ENCODE assay signal across 9 cellular contexts in the genomic region with DNA sequence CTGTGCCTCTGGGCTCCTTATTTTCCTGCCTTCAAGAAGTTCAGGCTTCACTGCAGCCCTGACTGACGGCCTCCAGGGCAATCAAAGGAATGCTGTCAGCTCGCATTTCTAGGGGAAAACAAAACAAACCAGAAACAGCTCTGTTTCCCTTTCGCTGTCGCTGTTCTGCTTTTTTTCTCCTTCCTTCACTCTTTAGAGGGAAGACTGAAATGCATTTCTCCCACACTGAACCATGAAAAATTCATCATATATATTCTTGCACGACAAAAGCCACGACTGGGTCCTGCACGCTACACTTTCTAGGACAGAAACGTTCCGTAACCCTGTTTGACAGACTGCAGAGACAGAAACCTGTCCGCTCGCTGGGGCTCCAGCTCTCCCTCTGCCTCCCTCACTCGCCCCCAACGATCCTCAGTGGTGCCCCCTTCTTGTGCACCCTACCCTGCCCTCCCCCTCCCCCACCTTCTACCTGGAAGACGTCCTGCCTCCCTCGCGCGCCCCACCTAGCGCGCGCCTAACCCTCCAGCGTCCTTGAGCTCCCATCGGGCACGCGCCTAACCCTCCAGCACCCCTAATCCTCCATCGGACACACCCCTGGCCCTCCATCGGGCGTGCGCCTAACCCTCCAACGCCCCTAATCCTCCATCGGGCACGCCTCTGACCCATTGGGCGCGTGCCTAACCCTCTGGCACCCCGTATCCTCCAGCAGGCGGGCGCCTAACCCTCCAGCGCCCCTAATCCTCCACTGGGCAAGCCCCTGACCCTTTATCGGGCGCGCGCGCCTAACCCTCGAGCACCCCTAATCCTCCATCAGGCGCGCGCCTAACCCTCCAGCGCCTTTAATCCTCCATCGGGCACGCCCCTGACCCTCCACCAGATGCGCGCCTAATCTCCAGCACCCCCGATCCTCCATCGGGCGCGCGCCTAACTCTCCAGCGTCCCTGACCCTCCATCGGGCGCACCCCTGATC. TPM values are rescaled to one million over a fixed set of nuclear protein-coding genes. Genes with fewer than 3 reads are reported as not detected.
DNase-seq lines count a peak whose midpoint lies in the region; ATAC-seq and TF ChIP-seq lines count a peak whose summit lies in the region.
"Had no signal": no experiment of that assay in that cellular context is flagged by ENCODE, and none has a peak within 500 bp of the region (broad histone marks: within the 10 kb centered on the region; RNA-seq: fewer than 3 reads in every experiment).

No MANE protein-coding gene starts in this region.

- peak overlapping the region; percentile 95 for H3K27ac Mint-ChIP-seq in WTC11

- TF ChIP-seq CTCF in WTC11 (IDR thresholded peaks at IDR 0.05), result no peak

- POLR2A ChIA-PET in WTC11 (lab: Charles Lee), result interaction anchor here (0.6 kb wide), 1 partner anchor 986 kb away, joined by 3 read pairs; no protein-coding TSS in a partner anchor

- H3K4me3 Mint-ChIP-seq in WTC11, result peak overlapping the region; percentile 78

- peak; percentile 48 for ATAC-seq in WTC11

- DNase-seq in NCI-H1417 (lab: John Stamatoyannopoulos, UW) (peak; percentile 24 to 49 (median 32)), NCI-H1417 treated with DMSO at 0.1 percent for 48 hours (lab: John Stamatoyannopoulos, UW) (no peak), WTC11 (ENCODE audit: low spot score) (peak; percentile 44), globus pallidus (ENCODE audit: low spot score) (peak; percentile 15), pons (ENCODE audit: low spot score) (peak; percentile 9), amniotic stem cell (lab: John Stamatoyannopoulos, UW) (no peak), T-helper 9 cell (no peak)
- no peak for DNase-seq in activated CD4-positive, CD25-positive, alpha-beta regulatory T cell (lab: John Stamatoyannopoulos, UW)

- peaks cover 11% of the 10 kb centered on the region for H3K36me3 Mint-ChIP-seq in WTC11

- CTCF ChIA-PET in WTC11 (lab: Charles Lee), result interaction anchor here (0.5 to 2.4 kb wide), 8 partner anchors 14 to 494 kb away, joined by 3 to 13 read pairs (median 4); no protein-coding TSS in a partner anchor

- peaks cover 84% of the 10 kb centered on the region for H3K4me1 Mint-ChIP-seq in WTC11

- H3K9me3 Mint-ChIP-seq in WTC11, result peaks cover 18% of the 10 kb centered on the region

- H3K27me3 Mint-ChIP-seq in WTC11 (ENCODE audit: low read depth), result no peaks in the 10 kb centered on the region; the same call in 1 of the 2 replicates

TF ChIP-seq in WTC11, 78 proteins besides CTCF, POLR2A, EP300 and RAD21:
- no peak for TF ChIP-seq CREB1 (CRISPR knock-in tag; IDR thresholded peaks at IDR 0.05)
- no peak for TF ChIP-seq ZNF219 (CRISPR knock-in tag; IDR thresholded peaks at IDR 0.05; ENCODE audit: borderline replicate concordance)
- TF ChIP-seq, protein P1, sequence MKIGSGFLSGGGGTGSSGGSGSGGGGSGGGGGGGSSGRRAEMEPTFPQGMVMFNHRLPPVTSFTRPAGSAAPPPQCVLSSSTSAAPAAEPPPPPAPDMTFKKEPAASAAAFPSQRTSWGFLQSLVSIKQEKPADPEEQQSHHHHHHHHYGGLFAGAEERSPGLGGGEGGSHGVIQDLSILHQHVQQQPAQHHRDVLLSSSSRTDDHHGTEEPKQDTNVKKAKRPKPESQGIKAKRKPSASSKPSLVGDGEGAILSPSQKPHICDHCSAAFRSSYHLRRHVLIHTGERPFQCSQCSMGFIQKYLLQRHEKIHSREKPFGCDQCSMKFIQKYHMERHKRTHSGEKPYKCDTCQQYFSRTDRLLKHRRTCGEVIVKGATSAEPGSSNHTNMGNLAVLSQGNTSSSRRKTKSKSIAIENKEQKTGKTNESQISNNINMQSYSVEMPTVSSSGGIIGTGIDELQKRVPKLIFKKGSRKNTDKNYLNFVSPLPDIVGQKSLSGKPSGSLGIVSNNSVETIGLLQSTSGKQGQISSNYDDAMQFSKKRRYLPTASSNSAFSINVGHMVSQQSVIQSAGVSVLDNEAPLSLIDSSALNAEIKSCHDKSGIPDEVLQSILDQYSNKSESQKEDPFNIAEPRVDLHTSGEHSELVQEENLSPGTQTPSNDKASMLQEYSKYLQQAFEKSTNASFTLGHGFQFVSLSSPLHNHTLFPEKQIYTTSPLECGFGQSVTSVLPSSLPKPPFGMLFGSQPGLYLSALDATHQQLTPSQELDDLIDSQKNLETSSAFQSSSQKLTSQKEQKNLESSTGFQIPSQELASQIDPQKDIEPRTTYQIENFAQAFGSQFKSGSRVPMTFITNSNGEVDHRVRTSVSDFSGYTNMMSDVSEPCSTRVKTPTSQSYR (CRISPR knock-in tag; IDR thresholded peaks at IDR 0.05), result no peak
- no peak for TF ChIP-seq ZNF138 (CRISPR knock-in tag; conservative IDR thresholded peaks at IDR 0.05)
- no peak for TF ChIP-seq TEAD1 (CRISPR knock-in tag; IDR thresholded peaks at IDR 0.05)
- no peak for TF ChIP-seq ZNF425 (CRISPR knock-in tag; conservative IDR thresholded peaks at IDR 0.05)
- TF ChIP-seq, protein P2, sequence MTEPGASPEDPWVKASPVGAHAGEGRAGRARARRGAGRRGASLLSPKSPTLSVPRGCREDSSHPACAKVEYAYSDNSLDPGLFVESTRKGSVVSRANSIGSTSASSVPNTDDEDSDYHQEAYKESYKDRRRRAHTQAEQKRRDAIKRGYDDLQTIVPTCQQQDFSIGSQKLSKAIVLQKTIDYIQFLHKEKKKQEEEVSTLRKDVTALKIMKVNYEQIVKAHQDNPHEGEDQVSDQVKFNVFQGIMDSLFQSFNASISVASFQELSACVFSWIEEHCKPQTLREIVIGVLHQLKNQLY (CRISPR knock-in tag; IDR thresholded peaks at IDR 0.05), result no peak
- TF ChIP-seq TEAD4 (CRISPR knock-in tag; IDR thresholded peaks at IDR 0.05), result no peak
- TF ChIP-seq FOXP4 (CRISPR knock-in tag; IDR thresholded peaks at IDR 0.05), result 0 out of 2 replicates have a peak, but pooled peaks have one; percentile 25
- TF ChIP-seq, protein P3, sequence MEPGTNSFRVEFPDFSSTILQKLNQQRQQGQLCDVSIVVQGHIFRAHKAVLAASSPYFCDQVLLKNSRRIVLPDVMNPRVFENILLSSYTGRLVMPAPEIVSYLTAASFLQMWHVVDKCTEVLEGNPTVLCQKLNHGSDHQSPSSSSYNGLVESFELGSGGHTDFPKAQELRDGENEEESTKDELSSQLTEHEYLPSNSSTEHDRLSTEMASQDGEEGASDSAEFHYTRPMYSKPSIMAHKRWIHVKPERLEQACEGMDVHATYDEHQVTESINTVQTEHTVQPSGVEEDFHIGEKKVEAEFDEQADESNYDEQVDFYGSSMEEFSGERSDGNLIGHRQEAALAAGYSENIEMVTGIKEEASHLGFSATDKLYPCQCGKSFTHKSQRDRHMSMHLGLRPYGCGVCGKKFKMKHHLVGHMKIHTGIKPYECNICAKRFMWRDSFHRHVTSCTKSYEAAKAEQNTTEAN (CRISPR knock-in tag; IDR thresholded peaks at IDR 0.05), result 0 out of 2 replicates have a peak, but pooled peaks have one; percentile 18
- no peak for TF ChIP-seq MXD4 (CRISPR knock-in tag; IDR thresholded peaks at IDR 0.05; ENCODE audit: borderline replicate concordance)
TF ChIP-seq in WTC11: peak in this region for 2.

RNA-seq across cellular contexts. Expression of gene SVOPL, which starts 37.1 kb away (rescaled TPM):
- 1.9 to 2.7 TPM (median 2.2 TPM) in 3 replicates for total RNA-seq in WTC11 (2021)
- total RNA-seq: T-helper 1 cell treated with Interleukin-12 subunit alpha and Interleukin-12 subunit beta and Interleukin-4 antibody, amounts not matched to agents 30 ng/mL and 1 ng/mL, for 36 hours had no signal

Comparison
In these comparisons a context has a peak if more than half of its experiments do, and no peak if none do; other contexts are left out.
1. DNase-seq: peak in NCI-H1417 (3 of 3), WTC11 (single experiment), globus pallidus (single experiment) and pons (single experiment); none in NCI-H1417 treated with DMSO at 0.1 percent for 48 hours (single experiment), activated CD4-positive, CD25-positive, alpha-beta regulatory T cell (0 of 4), amniotic stem cell (single experiment) and T-helper 9 cell (single experiment).